9 cellular contexts compared by ENCODE assay signal in the genomic region with DNA sequence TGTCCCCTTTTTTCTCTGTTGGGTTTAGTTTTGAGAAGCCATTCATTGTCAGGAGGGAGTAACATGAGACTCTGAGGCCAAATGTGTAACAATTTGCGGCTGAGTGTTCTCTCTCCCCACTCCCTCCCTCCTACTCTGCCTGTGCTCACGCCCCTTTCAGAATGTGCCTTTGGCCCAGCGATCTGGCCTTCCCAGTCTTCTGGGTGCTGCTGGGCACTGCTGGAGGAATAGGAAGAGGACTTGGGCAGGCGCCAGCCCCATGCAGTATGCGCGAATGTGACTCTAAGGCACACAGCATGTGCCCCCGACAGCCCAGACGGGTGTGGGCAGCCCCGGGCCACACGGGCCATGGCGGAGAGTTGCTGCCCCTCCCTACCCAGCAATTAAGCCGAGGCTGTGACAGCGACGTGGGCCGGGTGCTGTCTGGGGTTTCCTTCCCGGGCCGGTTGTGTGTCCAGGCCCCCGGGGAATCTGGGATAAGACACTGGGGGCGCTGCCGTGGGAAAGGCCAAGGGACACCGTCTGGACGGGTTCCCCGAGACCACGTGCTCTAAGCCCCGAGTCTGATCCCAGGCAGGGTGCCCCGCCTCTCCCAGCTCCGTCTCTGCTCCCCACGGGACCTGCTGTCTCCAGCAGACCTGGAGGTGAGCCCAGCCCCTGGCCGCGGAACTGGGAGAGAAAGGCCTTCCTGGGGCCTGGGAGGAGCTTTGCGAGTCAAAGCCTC.
DNase-seq lines count a peak whose midpoint lies in the region; ATAC-seq and TF ChIP-seq lines count a peak whose summit lies in the region.
"Had no signal": no experiment of that assay in that cellular context is flagged by ENCODE, and none has a peak within 500 bp of the region (broad histone marks: within the 10 kb centered on the region; RNA-seq: fewer than 3 reads in every experiment).

No MANE protein-coding gene starts in this region.

- peaks cover 24 to 39% of the 10 kb centered on the region in 2 donors for H3K27me3 Mint-ChIP-seq in stimulated activated naive B cell treated with anti-CD40 and anti-IgM and Interleukin-4, amounts not matched to agents 10 μg/mL and 1 μg/mL and 100 μg/mL, for 72 hours

- H3K9me3 Mint-ChIP-seq in stimulated activated naive B cell treated with anti-CD40 and anti-IgM and Interleukin-4, amounts not matched to agents 10 μg/mL and 1 μg/mL and 100 μg/mL, for 72 hours = peaks cover 10 to 16% of the 10 kb centered on the region in 2 donors

- H3K36me3 Mint-ChIP-seq in stimulated activated naive B cell treated with anti-CD40 and anti-IgM and Interleukin-4, amounts not matched to agents 10 μg/mL and 1 μg/mL and 100 μg/mL, for 72 hours = no peaks in the 10 kb centered on the region

- H3K27me3 ChIP-seq in MM.1S (replicated peaks; ENCODE audit: insufficient read depth, low read length) (no peaks in the 10 kb centered on the region), layer of hippocampus (ENCODE audit: control insufficient read depth, insufficient read depth, low read length) (peaks cover 2% of the 10 kb centered on the region), transverse colon (peaks cover 8% of the 10 kb centered on the region)

- no peaks in the 10 kb centered on the region for H3K9me2 ChIP-seq in MM.1S (replicated peaks; ENCODE audit: insufficient read depth, low read length)

- no peak overlapping the region for H3K27ac Mint-ChIP-seq in stimulated activated naive B cell treated with anti-CD40 and anti-IgM and Interleukin-4, amounts not matched to agents 10 μg/mL and 1 μg/mL and 100 μg/mL, for 72 hours
- H3K27ac Mint-ChIP-seq: activated naive CD4-positive, alpha-beta T cell treated with anti-CD3 and anti-CD28 coated beads, Interleukin-2, amount 50 U/mL, for 72 hours had no signal

- H3F3A ChIP-seq in MM.1S (ENCODE audit: insufficient read depth, low read length) = no peaks in the 10 kb centered on the region

- H3K4me3 Mint-ChIP-seq in stimulated activated naive B cell treated with anti-CD40 and anti-IgM and Interleukin-4, amounts not matched to agents 10 μg/mL and 1 μg/mL and 100 μg/mL, for 72 hours = no peak overlapping the region

- WGBS in transverse colon (ENCODE audit: low coverage in 1 of 2), 2 donors = 72% methylated on average over 31 of the region's 31 CpGs; no CpG with 5 or more reads in 1 of the 2 donors

- H4K20me1 ChIP-seq in MM.1S (ENCODE audit: insufficient read depth, low read length) = no peaks in the 10 kb centered on the region

- in situ Hi-C loops in transverse colon (cut with MboI; ENCODE audit: low pct_ligation_motif_present in 1 of 4, low pct_unique_long_range_greater_than_20kb in 1 of 4, low sequenced_read_pairs in 3 of 4) = no loop called here

- TF ChIP-seq CTCF in MM.1S (IDR thresholded peaks at IDR 0.05; ENCODE audit: low read length) = no peak
- TF ChIP-seq CTCF in choroid plexus epithelial cell (conservative IDR thresholded peaks at IDR 0.05; ENCODE audit: low read depth, low read length) = no peak
- TF ChIP-seq CTCF in transverse colon (IDR thresholded peaks at IDR 0.05) = no peak

- H3K9ac ChIP-seq in MM.1S (ENCODE audit: low read length) = no peak overlapping the region

- H3K79me2 ChIP-seq in MM.1S (ENCODE audit: low read length) = no peaks in the 10 kb centered on the region

- H3K4me3 ChIP-seq in MM.1S (ENCODE audit: low read length) = 0 out of 2 replicates have a peak overlapping the region, but pooled peaks have one; percentile 8
- peak overlapping the region; percentile 54 for H3K4me3 ChIP-seq in choroid plexus epithelial cell (ENCODE audit: low read depth, low read length)
- H3K4me3 ChIP-seq in transverse colon = peak overlapping the region in 1 of 4 donors; percentile 4

- intact Hi-C loops in transverse colon (cut with DNase I; ENCODE audit: low total_unique reads) = no loop called here

- DNase-seq in DMS53 treated with DMSO at 0.1 percent for 48 hours (lab: John Stamatoyannopoulos, UW; ENCODE audit: unreplicated experiment) = peak; percentile 66
- DNase-seq in MM.1S = no peak
- DNase-seq in choroid plexus epithelial cell (ENCODE audit: low read depth) = peak; percentile 80
- DNase-seq in transverse colon = peak; percentile 11
- no peak for DNase-seq in stimulated activated naive B cell treated with anti-CD40 and anti-IgM and Interleukin-4, amounts not matched to agents 10 μg/mL and 1 μg/mL and 100 μg/mL, for 72 hours
- DNase-seq in activated effector memory CD4-positive, alpha-beta T cell treated with anti-CD3 and anti-CD28 coated beads, Interleukin-2, amount 50 U/mL, for 16 hours = no peak

- TF ChIP-seq POLR2A in transverse colon (IDR thresholded peaks at IDR 0.05) = no peak

- H2AFZ ChIP-seq in MM.1S (ENCODE audit: low read length) = peak overlapping the region; percentile 56

- no peak overlapping the region for H3K27ac ChIP-seq in MM.1S (ENCODE audit: low read length)
- peak overlapping the region; percentile 66 for H3K27ac ChIP-seq in layer of hippocampus (ENCODE audit: low read depth, low read length)
- peak overlapping the region in 1 of 4 donors; percentile 10 for H3K27ac ChIP-seq in transverse colon

- no peaks in the 10 kb centered on the region for H3K9me3 ChIP-seq in MM.1S (replicated peaks; ENCODE audit: insufficient read depth, low read length)
- peaks cover 3 to 5% of the 10 kb centered on the region in 2 donors for H3K9me3 ChIP-seq in transverse colon

- ATAC-seq in GM19397 (IDR thresholded peaks at IDR 0.05; ENCODE audit: unreplicated experiment) = no peak
- no peak for ATAC-seq in stimulated activated naive B cell treated with anti-CD40 and anti-IgM and Interleukin-4, amounts not matched to agents 10 μg/mL and 1 μg/mL and 100 μg/mL, for 72 hours (replicated peaks)

- H3K4me1 ChIP-seq in MM.1S (ENCODE audit: low read length) (no peaks in the 10 kb centered on the region), transverse colon (no peaks in the 10 kb centered on the region)

- no peaks in the 10 kb centered on the region for H3K36me3 ChIP-seq in MM.1S (replicated peaks; ENCODE audit: insufficient read depth, low read length)
- no peaks in the 10 kb centered on the region for H3K36me3 ChIP-seq in transverse colon

- peak overlapping the region; percentile 59; the same call in 1 of the 2 replicates for H3K4me2 ChIP-seq in MM.1S (ENCODE audit: low read depth, low read length)

- no peak for TF ChIP-seq EP300 in transverse colon (IDR thresholded peaks at IDR 0.05; ENCODE audit: low read depth)

- H3K4me1 Mint-ChIP-seq in stimulated activated naive B cell treated with anti-CD40 and anti-IgM and Interleukin-4, amounts not matched to agents 10 μg/mL and 1 μg/mL and 100 μg/mL, for 72 hours = peaks cover 0 to 2% of the 10 kb centered on the region in 2 donors

Comparison
In these comparisons a context has a peak if more than half of its experiments do, and no peak if none do; other contexts are left out.
1. DNase-seq: peak in DMS53 treated with DMSO at 0.1 percent for 48 hours (single experiment), choroid plexus epithelial cell (single experiment) and transverse colon (single experiment); none in MM.1S (single experiment), stimulated activated naive B cell treated with anti-CD40 and anti-IgM and Interleukin-4, amounts not matched to agents 10 μg/mL and 1 μg/mL and 100 μg/mL, for 72 hours (single experiment) and activated effector memory CD4-positive, alpha-beta T cell treated with anti-CD3 and anti-CD28 coated beads, Interleukin-2, amount 50 U/mL, for 16 hours (single experiment).